8 cellular contexts compared by ENCODE assay signal in genomic region chr6:154683756-154684523, GRCh38.
DNase-seq lines count a peak whose midpoint lies in the region; ATAC-seq and TF ChIP-seq lines count a peak whose summit lies in the region.

No MANE protein-coding gene starts in this region.

- in situ Hi-C loops in ACHN (cut with HindIII; ENCODE audit: low pct_ligation_motif_present, low pct_unique_long_range_greater_than_20kb, low sequenced_read_pairs) = no loop called here

- peak; percentile 58 to 84 for ATAC-seq in activated CD4-positive, CD25-positive, alpha-beta regulatory T cell treated with anti-CD3 and anti-CD28 coated beads, Interleukin-2, amount 50 U/mL, for 24 hours
- peak; percentile 78 for ATAC-seq in HG02763 (IDR thresholded peaks at IDR 0.05; ENCODE audit: unreplicated experiment)

- H3K4me3 ChIP-seq in fibroblast of pulmonary artery (replicated peaks; ENCODE audit: low read depth, low read length) = peak overlapping the region; percentile 19

- no peak for DNase-seq in activated CD4-positive, CD25-positive, alpha-beta regulatory T cell (lab: John Stamatoyannopoulos, UW)
- DNase-seq in NOMO-1 (lab: John Stamatoyannopoulos, UW; ENCODE audit: unreplicated experiment in 2 of 2) (peak; percentile 45 to 93), fibroblast of pulmonary artery (ENCODE audit: low read depth) (peak; percentile 57), NCI-H446 (lab: John Stamatoyannopoulos, UW) (no peak), ACHN (no peak)
- DNase-seq in stimulated activated CD4-positive, alpha-beta T cell treated with anti-CD3 and anti-CD28 coated beads, Interleukin-2, amount 100 ng/mL, for 48 hours = no peak

- TF ChIP-seq CTCF in fibroblast of pulmonary artery (IDR thresholded peaks at IDR 0.05; ENCODE audit: low read length, missing control alignments) = no peak

Comparison
In these comparisons a context has a peak if more than half of its experiments do, and no peak if none do; other contexts are left out.
1. DNase-seq: peak in NOMO-1 (2 of 2) and fibroblast of pulmonary artery (single experiment); none in activated CD4-positive, CD25-positive, alpha-beta regulatory T cell (0 of 4), stimulated activated CD4-positive, alpha-beta T cell treated with anti-CD3 and anti-CD28 coated beads, Interleukin-2, amount 100 ng/mL, for 48 hours (0 of 2), NCI-H446 (0 of 2) and ACHN (single experiment).